24 cellular contexts compared by ENCODE assay signal in genomic region chr2:70626254-70626990, GRCh38.
DNase-seq lines count a peak whose midpoint lies in the region; ATAC-seq, FAIRE-seq and TF ChIP-seq lines count a peak whose summit lies in the region.
"Had no signal": no experiment of that assay in that cellular context is flagged by ENCODE, and none has a peak within 500 bp of the region (broad histone marks: within the 10 kb centered on the region; RNA-seq: fewer than 3 reads in every experiment).

No MANE protein-coding gene starts in this region.

- TF ChIP-seq RAD21 in HepG2 (CRISPR knock-in tag; IDR thresholded peaks at IDR 0.05), result no peak
- no peak for TF ChIP-seq RAD21 in K562 (CRISPR knock-in tag; conservative IDR thresholded peaks at IDR 0.05 in 1 of 2, IDR thresholded peaks at IDR 0.05 in 1 of 2)

- no peaks in the 10 kb centered on the region for H3K79me2 ChIP-seq in HepG2 (ENCODE audit: insufficient read depth, low read length)
- H3K79me2 ChIP-seq in K562 (ENCODE audit: control insufficient read depth, insufficient read depth, low read length), result no peaks in the 10 kb centered on the region

- H3K27me3 ChIP-seq in HepG2 (ENCODE audit: control insufficient read depth in 1 of 2, insufficient read depth in 2 of 2, low read length in 2 of 2), result peaks cover 1 to 37% of the 10 kb centered on the region in 2 experiments; a peak in 3 of 5 replicates
- H3K27me3 ChIP-seq in right lobe of liver, result no peaks in the 10 kb centered on the region
- H3K27me3 ChIP-seq in K562 (ENCODE audit: control insufficient read depth in 2 of 2, insufficient read depth in 2 of 2, low read length in 2 of 2), result peaks cover 0 to 4% of the 10 kb centered on the region in 2 experiments; a peak in 3 of 5 replicates
- no peaks in the 10 kb centered on the region for H3K27me3 ChIP-seq in upper lobe of right lung
- H3K27me3 ChIP-seq: BLaER1 treated with 17β-estradiol and CSF1 and Interleukin-3, amounts not matched to agents 10 nM and 100 nM; left lung had no signal

- H3K9me3 ChIP-seq in HepG2 (ENCODE audit: low read length), result no peaks in the 10 kb centered on the region
- H3K9me3 ChIP-seq in right lobe of liver, result no peaks in the 10 kb centered on the region
- no peaks in the 10 kb centered on the region for H3K9me3 ChIP-seq in K562 (replicated peaks; ENCODE audit: control insufficient read depth, insufficient read depth, low read depth, low read length)
- no peaks in the 10 kb centered on the region for H3K9me3 ChIP-seq in upper lobe of right lung
- H3K9me3 ChIP-seq: esophagus muscularis mucosa, left lung, mucosa of descending colon had no signal

- TF ChIP-seq EP300 in HepG2 (IDR thresholded peaks at IDR 0.05; ENCODE audit: low read depth in 2 of 2, low read length in 2 of 2), result no peak
- no peak for TF ChIP-seq EP300 in HepG2 (CRISPR knock-in tag; IDR thresholded peaks at IDR 0.05; ENCODE audit: borderline replicate concordance)
- no peak for TF ChIP-seq EP300 in K562 (IDR thresholded peaks at IDR 0.05; ENCODE audit: low read length)

- H3K9ac ChIP-seq in HepG2 (ENCODE audit: insufficient read depth, low read depth, low read length) (no peak overlapping the region), K562 (ENCODE audit: insufficient read depth in 1 of 2, low read depth in 2 of 2, low read length in 2 of 2) (peak overlapping the region in 1 of 2 experiments; percentile 68; a peak in 1 of 4 replicates)
- H3K9ac ChIP-seq: BLaER1 treated with 17β-estradiol and CSF1 and Interleukin-3, amounts not matched to agents 10 nM and 100 nM had no signal

- DNase-seq in HepG2 (ENCODE audit: low spot score) (no peak), right lobe of liver (no peak), K562 (ENCODE audit: extremely low read depth in 1 of 4, low spot score in 3 of 4) (peak in 3 of 4 experiments; percentile 15 to 33 (median 22)), iPS-NIHi7 (ENCODE audit: extremely low spot score) (peak; percentile 69), ureter (ENCODE audit: low spot score) (no peak), upper lobe of right lung (no peak), COR-L47 (lab: John Stamatoyannopoulos, UW) (no peak)
- no peak for DNase-seq in stimulated activated naive CD4-positive, alpha-beta T cell (lab: John Stamatoyannopoulos, UW)
- DNase-seq: ACHN; activated CD4-positive, alpha-beta T cell treated with anti-CD3 and anti-CD28 coated beads for 4 hours; effector memory CD4-positive, alpha-beta T cell; HFFc6; left lung; mucosa of descending colon; NCI-H1092; NCI-H1930; substantia nigra; T-helper 1 cell had no signal

- in situ Hi-C loops in HepG2 (cut with HindIII; ENCODE audit: extremely low pct_ligation_motif_present, low pct_unique_long_range_greater_than_20kb) (no loop called here), K562 (cut with MboI) (loop anchor here (25.0 kb wide), 1 partner anchor 714 kb away; the partner anchor contains the start of gene MXD1)

- H3K4me1 ChIP-seq in HepG2 (ENCODE audit: insufficient read depth, low read length) (peaks cover 15% of the 10 kb centered on the region; the same call in 1 of the 2 replicates), right lobe of liver (no peaks in the 10 kb centered on the region), K562 (replicated peaks in 1 of 2; ENCODE audit: control insufficient read depth in 2 of 2, insufficient read depth in 2 of 2, low read length in 2 of 2) (peaks cover 0 to 5% of the 10 kb centered on the region in 2 experiments; a peak in 3 of 5 replicates), upper lobe of right lung (no peaks in the 10 kb centered on the region)
- H3K4me1 ChIP-seq: left lung had no signal

- no TSS peak for BruUV-seq in HepG2 (replicated peaks; lab: Mats Ljungman, UMichigan)
- BruUV-seq in K562 (replicated peaks; lab: Mats Ljungman, UMichigan), result no TSS peak

- FAIRE-seq in HepG2 (lab: Jason Lieb, UNC) (no peak), K562 (lab: Jason Lieb, UNC) (no peak)
- FAIRE-seq: D721Med, G401.6 had no signal

- no peaks in the 10 kb centered on the region for H3K9me1 ChIP-seq in K562 (ENCODE audit: control insufficient read depth, insufficient read depth, low read length)

- H3K4me2 ChIP-seq in HepG2 (ENCODE audit: low read depth, low read length) (peak overlapping the region; percentile 21; the same call in 1 of the 2 replicates), K562 (ENCODE audit: insufficient read depth, low read length) (peak overlapping the region; percentile 55; the same call in 1 of the 2 replicates)

- TF ChIP-seq POLR2A in HepG2 (IDR thresholded peaks at IDR 0.05; ENCODE audit: insufficient read depth in 1 of 2, low read depth in 2 of 2, low read length in 2 of 2) (no peak), right lobe of liver (IDR thresholded peaks at IDR 0.05) (no peak), K562 (conservative IDR thresholded peaks at IDR 0.05) (no peak)

- POLR2A ChIA-PET in HepG2 (lab: Yijun Ruan, JAX), result no interaction called here
- POLR2A ChIA-PET in K562 (lab: Yijun Ruan, JAX), result interaction anchor here (0.6 to 1.0 kb wide), 3 partner anchors 9 to 11 kb away, joined by 3 to 5 read pairs (median 4); no protein-coding TSS in a partner anchor

- H2AFZ ChIP-seq in HepG2 (ENCODE audit: low read length) (no peak overlapping the region), K562 (ENCODE audit: low read depth, low read length) (peak overlapping the region; percentile 83)

- H3K36me3 ChIP-seq in HepG2 (replicated peaks in 1 of 2; ENCODE audit: control insufficient read depth in 1 of 2, insufficient read depth in 2 of 2, low read length in 2 of 2) (no peaks in the 10 kb centered on the region), right lobe of liver (no peaks in the 10 kb centered on the region), K562 (ENCODE audit: control insufficient read depth, insufficient read depth, low read length) (no peaks in the 10 kb centered on the region), upper lobe of right lung (no peaks in the 10 kb centered on the region)
- H3K36me3 ChIP-seq: BLaER1 treated with 17β-estradiol and CSF1 and Interleukin-3, amounts not matched to agents 10 nM and 100 nM; esophagus muscularis mucosa; left lung had no signal

- WGBS in HepG2 (ENCODE audit: low lambda C conversion rate), result 51% methylated on average over 13 of the region's 13 CpGs
- WGBS in right lobe of liver (ENCODE audit: insufficient coverage, low coverage, low lambda C conversion rate, missing lambda C conversion rate), result 65% methylated on average over 9 of the region's 13 CpGs
- 27% methylated on average over 13 of the region's 13 CpGs for WGBS in K562 (ENCODE audit: insufficient coverage, low coverage, missing lambda C conversion rate)

- CTCF ChIA-PET in HepG2 (lab: Yijun Ruan, JAX; ENCODE audit: low intra/inter-chr PET ratio, low total read pairs), result interaction anchor here (1.2 kb wide), 1 partner anchor 9 kb away, joined by 3 read pairs; no protein-coding TSS in a partner anchor
- CTCF ChIA-PET in K562 (lab: Yijun Ruan, JAX; ENCODE audit: low intra/inter-chr PET ratio), result no interaction called here

- H4K20me1 ChIP-seq in HepG2 (ENCODE audit: insufficient read depth, low read length) (no peaks in the 10 kb centered on the region), K562 (replicated peaks; ENCODE audit: control insufficient read depth, insufficient read depth, low read length) (no peaks in the 10 kb centered on the region)
- H4K20me1 ChIP-seq: BLaER1 treated with 17β-estradiol and CSF1 and Interleukin-3, amounts not matched to agents 10 nM and 100 nM had no signal

- H3K27ac ChIP-seq in HepG2 (ENCODE audit: extremely low read length, insufficient read depth, low read length) (no peak overlapping the region), right lobe of liver (no peak overlapping the region), K562 (ENCODE audit: extremely low read depth, low read depth, low read length) (no peak overlapping the region), upper lobe of right lung (no peak overlapping the region)
- H3K27ac ChIP-seq: BLaER1 treated with 17β-estradiol and CSF1 and Interleukin-3, amounts not matched to agents 10 nM and 100 nM; esophagus muscularis mucosa; left lung had no signal

- H3K4me3 ChIP-seq in HepG2 (replicated peaks in 1 of 3; ENCODE audit: insufficient read depth in 1 of 3, low read depth in 2 of 3, low read length in 3 of 3) (no peak overlapping the region), right lobe of liver (no peak overlapping the region), K562 (no peak overlapping the region), upper lobe of right lung (no peak overlapping the region)
- H3K4me3 ChIP-seq: BLaER1 treated with 17β-estradiol and CSF1 and Interleukin-3, amounts not matched to agents 10 nM and 100 nM; esophagus muscularis mucosa; left lung; mucosa of descending colon had no signal

- intact Hi-C loops in HepG2 (cut with micrococcal nuclease; ENCODE audit: unreplicated experiment), result no loop called here
- intact Hi-C loops in right lobe of liver (cut with DNase I), result no loop called here
- intact Hi-C loops in K562 (cut with micrococcal nuclease), result no loop called here
- intact Hi-C loops in upper lobe of right lung (cut with DNase I), result no loop called here

- ATAC-seq in HepG2 (peak; percentile 58), right lobe of liver (no peak), K562 (peak; percentile 77), upper lobe of right lung (no peak)
- ATAC-seq: activated naive CD4-positive, alpha-beta T cell treated with anti-CD3 and anti-CD28 coated beads, Interleukin-2, amount 50 U/mL, for 72 hours; left lung; mucosa of descending colon; Panc1 had no signal

- TF ChIP-seq CTCF in HepG2 (CRISPR knock-in tag; IDR thresholded peaks at IDR 0.05) (no peak), right lobe of liver (IDR thresholded peaks at IDR 0.05) (no peak), K562 (IDR thresholded peaks at IDR 0.05 in 2 of 3, conservative IDR thresholded peaks at IDR 0.05 in 1 of 3; ENCODE audit: insufficient read depth in 2 of 3, low read depth in 1 of 3, low read length in 3 of 3) (no peak), upper lobe of right lung (IDR thresholded peaks at IDR 0.05) (no peak)

TF ChIP-seq in HepG2, 621 proteins besides CTCF, POLR2A, EP300 and RAD21 (continues in another document):
- no peak for TF ChIP-seq ETV6 (CRISPR knock-in tag; conservative IDR thresholded peaks at IDR 0.05)

TF ChIP-seq in K562, 482 proteins besides CTCF, POLR2A, EP300 and RAD21 (continues in another document):
- TF ChIP-seq ZNF253 (CRISPR knock-in tag; conservative IDR thresholded peaks at IDR 0.05) (no peak), ZNF785 (CRISPR knock-in tag; IDR thresholded peaks at IDR 0.05) (no peak), SMARCE1 (IDR thresholded peaks at IDR 0.05) (no peak), MCM3 (IDR thresholded peaks at IDR 0.05) (no peak), SIN3B (IDR thresholded peaks at IDR 0.05; ENCODE audit: low read depth) (no peak), CREM (IDR thresholded peaks at IDR 0.05; ENCODE audit: low read depth) (no peak), ASH1L (IDR thresholded peaks at IDR 0.05; ENCODE audit: borderline replicate concordance, low read depth, partially characterized antibody) (no peak), MYBL2 (IDR thresholded peaks at IDR 0.05; ENCODE audit: low read depth) (no peak), MYBL2 (CRISPR knock-in tag; IDR thresholded peaks at IDR 0.05; ENCODE audit: borderline replicate concordance) (no peak)
- TF ChIP-seq, protein P1, sequence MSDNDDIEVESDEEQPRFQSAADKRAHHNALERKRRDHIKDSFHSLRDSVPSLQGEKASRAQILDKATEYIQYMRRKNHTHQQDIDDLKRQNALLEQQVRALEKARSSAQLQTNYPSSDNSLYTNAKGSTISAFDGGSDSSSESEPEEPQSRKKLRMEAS (CRISPR knock-in tag; IDR thresholded peaks at IDR 0.05), result no peak

Comparison
In these comparisons a context has a peak if more than half of its experiments do, and no peak if none do; other contexts are left out.
1. ATAC-seq: peak in HepG2 (single experiment) and K562 (single experiment); none in right lobe of liver (0 of 4) and upper lobe of right lung (single experiment).
2. DNase-seq: peak in K562 (3 of 4) and iPS-NIHi7 (single experiment); none in HepG2 (single experiment), right lobe of liver (0 of 3), ureter (single experiment), upper lobe of right lung (single experiment), COR-L47 (single experiment) and stimulated activated naive CD4-positive, alpha-beta T cell (0 of 6).